1 cellular context compared by ENCODE assay signal in genomic region chr3:23810342-23811116, GRCh38.
TF ChIP-seq lines count a peak whose summit lies in the region.

No MANE protein-coding gene starts in this region.

TF ChIP-seq in HEK293, 187 proteins besides CTCF, POLR2A, EP300 and RAD21 (continued from another document and continues in another):
- no peak; the same call in 1 of the 2 replicates for TF ChIP-seq TSHZ1 (tag by site-specific recombination; IDR thresholded peaks at IDR 0.05; ENCODE audit: borderline replicate concordance)
- peak; percentile 15; the same call in 1 of the 2 replicates for TF ChIP-seq ZNF660 (tag by site-specific recombination; IDR thresholded peaks at IDR 0.05)
- TF ChIP-seq ZNF280D (tag by site-specific recombination; IDR thresholded peaks at IDR 0.05), result no peak
- TF ChIP-seq SP2 (tag by site-specific recombination; IDR thresholded peaks at IDR 0.05), result peak; percentile 52
- no peak for TF ChIP-seq ZNF707 (tag by site-specific recombination; IDR thresholded peaks at IDR 0.05)
- TF ChIP-seq HOXD13 (CRISPR knock-in tag; IDR thresholded peaks at IDR 0.05; ENCODE audit: borderline replicate concordance), result no peak
- no peak for TF ChIP-seq ZNF214 (tag by site-specific recombination; IDR thresholded peaks at IDR 0.05; ENCODE audit: borderline replicate concordance)
- no peak for TF ChIP-seq OSR2 (tag by site-specific recombination; IDR thresholded peaks at IDR 0.05)
- TF ChIP-seq ZNF658 (tag by site-specific recombination; IDR thresholded peaks at IDR 0.05), result no peak
- TF ChIP-seq ZSCAN18 (tag by site-specific recombination; IDR thresholded peaks at IDR 0.05), result no peak
- TF ChIP-seq ZNF501 (tag by site-specific recombination; IDR thresholded peaks at IDR 0.05), result peak; percentile 52; the same call in 1 of the 2 replicates
- TF ChIP-seq ATF2 (tag by site-specific recombination; IDR thresholded peaks at IDR 0.05; ENCODE audit: low read depth), result no peak
- TF ChIP-seq ZBTB20 (tag by site-specific recombination; IDR thresholded peaks at IDR 0.05), result peak; percentile 97
- TF ChIP-seq ZNF558 (tag by site-specific recombination; IDR thresholded peaks at IDR 0.05), result no peak
- TF ChIP-seq KLF8 (tag by site-specific recombination; IDR thresholded peaks at IDR 0.05), result peak; percentile 59; the same call in 1 of the 2 replicates
- no peak for TF ChIP-seq ZFP3 (tag by site-specific recombination; IDR thresholded peaks at IDR 0.05; ENCODE audit: low read depth)
- no peak for TF ChIP-seq ZNF48 (tag by site-specific recombination; IDR thresholded peaks at IDR 0.05)
- TF ChIP-seq ZBTB17 (tag by site-specific recombination; IDR thresholded peaks at IDR 0.05), result no peak
- no peak for TF ChIP-seq SCRT2 (tag by site-specific recombination; IDR thresholded peaks at IDR 0.05)
- TF ChIP-seq ZSCAN16 (tag by site-specific recombination; IDR thresholded peaks at IDR 0.05), result no peak
- TF ChIP-seq ZNF514 (tag by site-specific recombination; IDR thresholded peaks at IDR 0.05), result no peak
- TF ChIP-seq, protein P1, sequence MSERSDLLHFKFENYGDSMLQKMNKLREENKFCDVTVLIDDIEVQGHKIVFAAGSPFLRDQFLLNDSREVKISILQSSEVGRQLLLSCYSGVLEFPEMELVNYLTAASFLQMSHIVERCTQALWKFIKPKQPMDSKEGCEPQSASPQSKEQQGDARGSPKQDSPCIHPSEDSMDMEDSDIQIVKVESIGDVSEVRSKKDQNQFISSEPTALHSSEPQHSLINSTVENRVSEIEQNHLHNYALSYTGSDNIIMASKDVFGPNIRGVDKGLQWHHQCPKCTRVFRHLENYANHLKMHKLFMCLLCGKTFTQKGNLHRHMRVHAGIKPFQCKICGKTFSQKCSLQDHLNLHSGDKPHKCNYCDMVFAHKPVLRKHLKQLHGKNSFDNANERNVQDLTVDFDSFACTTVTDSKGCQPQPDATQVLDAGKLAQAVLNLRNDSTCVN (tag by site-specific recombination; optimal IDR thresholded peaks at IDR 0.05), result peak; percentile 89
- no peak for TF ChIP-seq ZNF202 (tag by site-specific recombination; IDR thresholded peaks at IDR 0.05; ENCODE audit: borderline replicate concordance)
- TF ChIP-seq, protein P2, sequence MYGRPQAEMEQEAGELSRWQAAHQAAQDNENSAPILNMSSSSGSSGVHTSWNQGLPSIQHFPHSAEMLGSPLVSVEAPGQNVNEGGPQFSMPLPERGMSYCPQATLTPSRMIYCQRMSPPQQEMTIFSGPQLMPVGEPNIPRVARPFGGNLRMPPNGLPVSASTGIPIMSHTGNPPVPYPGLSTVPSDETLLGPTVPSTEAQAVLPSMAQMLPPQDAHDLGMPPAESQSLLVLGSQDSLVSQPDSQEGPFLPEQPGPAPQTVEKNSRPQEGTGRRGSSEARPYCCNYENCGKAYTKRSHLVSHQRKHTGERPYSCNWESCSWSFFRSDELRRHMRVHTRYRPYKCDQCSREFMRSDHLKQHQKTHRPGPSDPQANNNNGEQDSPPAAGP (tag by site-specific recombination; IDR thresholded peaks at IDR 0.05), result 0 out of 2 replicates have a peak, but pooled peaks have one; percentile 17
- no peak for TF ChIP-seq ZNF626 (tag by site-specific recombination; IDR thresholded peaks at IDR 0.05)
- peak; percentile 66 for TF ChIP-seq ZEB2 (tag by site-specific recombination; IDR thresholded peaks at IDR 0.05)
- TF ChIP-seq ZFHX2 (tag by site-specific recombination; conservative IDR thresholded peaks at IDR 0.05), result peak; percentile 63
- TF ChIP-seq ZNF610 (tag by site-specific recombination; IDR thresholded peaks at IDR 0.05; ENCODE audit: borderline replicate concordance), result peak; percentile 49; the same call in 1 of the 2 replicates
- TF ChIP-seq, protein P3, sequence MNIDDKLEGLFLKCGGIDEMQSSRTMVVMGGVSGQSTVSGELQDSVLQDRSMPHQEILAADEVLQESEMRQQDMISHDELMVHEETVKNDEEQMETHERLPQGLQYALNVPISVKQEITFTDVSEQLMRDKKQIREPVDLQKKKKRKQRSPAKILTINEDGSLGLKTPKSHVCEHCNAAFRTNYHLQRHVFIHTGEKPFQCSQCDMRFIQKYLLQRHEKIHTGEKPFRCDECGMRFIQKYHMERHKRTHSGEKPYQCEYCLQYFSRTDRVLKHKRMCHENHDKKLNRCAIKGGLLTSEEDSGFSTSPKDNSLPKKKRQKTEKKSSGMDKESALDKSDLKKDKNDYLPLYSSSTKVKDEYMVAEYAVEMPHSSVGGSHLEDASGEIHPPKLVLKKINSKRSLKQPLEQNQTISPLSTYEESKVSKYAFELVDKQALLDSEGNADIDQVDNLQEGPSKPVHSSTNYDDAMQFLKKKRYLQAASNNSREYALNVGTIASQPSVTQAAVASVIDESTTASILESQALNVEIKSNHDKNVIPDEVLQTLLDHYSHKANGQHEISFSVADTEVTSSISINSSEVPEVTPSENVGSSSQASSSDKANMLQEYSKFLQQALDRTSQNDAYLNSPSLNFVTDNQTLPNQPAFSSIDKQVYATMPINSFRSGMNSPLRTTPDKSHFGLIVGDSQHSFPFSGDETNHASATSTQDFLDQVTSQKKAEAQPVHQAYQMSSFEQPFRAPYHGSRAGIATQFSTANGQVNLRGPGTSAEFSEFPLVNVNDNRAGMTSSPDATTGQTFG (tag by site-specific recombination; IDR thresholded peaks at IDR 0.05; ENCODE audit: borderline replicate concordance), result no peak
- TF ChIP-seq ZNF777 (tag by site-specific recombination; IDR thresholded peaks at IDR 0.05; ENCODE audit: borderline replicate concordance), result no peak; the same call in 1 of the 2 replicates
- peak; percentile 83 for TF ChIP-seq GLIS2 (tag by site-specific recombination; IDR thresholded peaks at IDR 0.05)
- TF ChIP-seq GFI1B (tag by site-specific recombination; IDR thresholded peaks at IDR 0.05), result 0 out of 2 replicates have a peak, but pooled peaks have one; percentile 13
- TF ChIP-seq ZNF571 (tag by site-specific recombination; IDR thresholded peaks at IDR 0.05), result no peak
- TF ChIP-seq ZNF670 (tag by site-specific recombination; IDR thresholded peaks at IDR 0.05; ENCODE audit: low read depth), result no peak
- TF ChIP-seq ZNF560 (tag by site-specific recombination; IDR thresholded peaks at IDR 0.05; ENCODE audit: borderline replicate concordance), result no peak
- TF ChIP-seq ZNF521 (tag by site-specific recombination; IDR thresholded peaks at IDR 0.05), result no peak
- TF ChIP-seq PATZ1 (tag by site-specific recombination; IDR thresholded peaks at IDR 0.05), result peak; percentile 61
- peak; percentile 50; the same call in 1 of the 2 replicates for TF ChIP-seq ZNF2 (tag by site-specific recombination; IDR thresholded peaks at IDR 0.05)
- peak; percentile 61; the same call in 1 of the 2 replicates for TF ChIP-seq KLF16 (tag by site-specific recombination; IDR thresholded peaks at IDR 0.05)
- TF ChIP-seq ZNF792 (tag by site-specific recombination; IDR thresholded peaks at IDR 0.05), result no peak
- TF ChIP-seq ZNF266 (tag by site-specific recombination; IDR thresholded peaks at IDR 0.05; ENCODE audit: low read depth), result no peak
- no peak for TF ChIP-seq GLI4 (tag by site-specific recombination; IDR thresholded peaks at IDR 0.05)
- TF ChIP-seq ZNF112 (tag by site-specific recombination; IDR thresholded peaks at IDR 0.05), result no peak
- TF ChIP-seq, protein P4, sequence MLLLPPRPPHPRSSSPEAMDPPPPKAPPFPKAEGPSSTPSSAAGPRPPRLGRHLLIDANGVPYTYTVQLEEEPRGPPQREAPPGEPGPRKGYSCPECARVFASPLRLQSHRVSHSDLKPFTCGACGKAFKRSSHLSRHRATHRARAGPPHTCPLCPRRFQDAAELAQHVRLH (tag by site-specific recombination; IDR thresholded peaks at IDR 0.05), result 0 out of 2 replicates have a peak, but pooled peaks have one; percentile 41
- no peak for TF ChIP-seq ZNF544 (tag by site-specific recombination; IDR thresholded peaks at IDR 0.05)
- no peak for TF ChIP-seq MZF1 (tag by site-specific recombination; IDR thresholded peaks at IDR 0.05; ENCODE audit: borderline replicate concordance)
- peak; percentile 62; the same call in 1 of the 2 replicates for TF ChIP-seq ZNF692 (tag by site-specific recombination; IDR thresholded peaks at IDR 0.05)
